Comparison of ENCODE assay signal across 21 cellular contexts in genomic region chr16:85808926-85809325, GRCh38. TPM values are rescaled to one million over a fixed set of nuclear protein-coding genes. Genes with fewer than 3 reads are reported as not detected.
DNase-seq lines count a peak whose midpoint lies in the region; ATAC-seq, FAIRE-seq and TF ChIP-seq lines count a peak whose summit lies in the region.
"Had no signal": no experiment of that assay in that cellular context is flagged by ENCODE, and none has a peak within 500 bp of the region (broad histone marks: within the 10 kb centered on the region; RNA-seq: fewer than 3 reads in every experiment).

No MANE protein-coding gene starts in this region.

- no peak overlapping the region for H3K4me3 Mint-ChIP-seq in natural killer cell treated with Interleukin-12 subunit alpha and Interleukin-12 subunit beta and Interleukin-15 and Interleukin-18, amount 100 ng/mL, for 72 hours
- no peak overlapping the region for H3K4me3 Mint-ChIP-seq in natural killer cell
- no peak overlapping the region for H3K4me3 Mint-ChIP-seq in activated T-helper 2 cell treated with anti-CD3 and anti-CD28 coated beads, Interferon-gamma antibody, Interleukin-2, Interleukin-4, amounts not matched to agents 10 μg/mL and 5 μg/mL and 100 μg/mL, durations not matched to agents 14 hours and 24 hours and 36 hours (ENCODE audit: low read depth)
- no peak overlapping the region for H3K4me3 Mint-ChIP-seq in stimulated activated effector memory CD8-positive, alpha-beta T cell treated with anti-CD3 and anti-CD28 coated beads, Interleukin-12 subunit alpha, Interleukin-12 subunit beta, amount 100 ng/mL, for 72 hours
- H3K4me3 Mint-ChIP-seq: B cell; CD14-positive monocyte; CD4-positive, alpha-beta memory T cell; HFFc6 had no signal

- H3K27me3 Mint-ChIP-seq in natural killer cell treated with Interleukin-12 subunit alpha and Interleukin-12 subunit beta and Interleukin-15 and Interleukin-18, amount 100 ng/mL, for 72 hours = peaks cover 12 to 14% of the 10 kb centered on the region in 2 donors
- peaks cover 18 to 26% of the 10 kb centered on the region in 2 donors for H3K27me3 Mint-ChIP-seq in natural killer cell (ENCODE audit: low read depth in 2 of 2)
- H3K27me3 Mint-ChIP-seq in activated T-helper 2 cell treated with anti-CD3 and anti-CD28 coated beads, Interferon-gamma antibody, Interleukin-2, Interleukin-4, amounts not matched to agents 10 μg/mL and 5 μg/mL and 100 μg/mL, durations not matched to agents 14 hours and 24 hours and 36 hours (ENCODE audit: low read depth) = peaks cover 14% of the 10 kb centered on the region

- no peak overlapping the region for H3K27ac ChIP-seq in kidney (ENCODE audit: low read depth in 2 of 2, low read length in 2 of 2)
- H3K27ac ChIP-seq: BLaER1 treated with 17β-estradiol and CSF1 and Interleukin-3, amounts not matched to agents 10 nM and 100 nM had no signal

- peaks cover 19 to 20% of the 10 kb centered on the region in 2 donors for H3K36me3 ChIP-seq in kidney (ENCODE audit: control insufficient read depth in 1 of 2, insufficient read depth in 2 of 2, low read length in 2 of 2)

- intact Hi-C loops in natural killer cell (cut with micrococcal nuclease) = no loop called here
- intact Hi-C loops in activated T-helper 2 cell treated with anti-CD3 and anti-CD28 coated beads, Interferon-gamma antibody, Interleukin-2, Interleukin-4, amounts not matched to agents 10 μg/mL and 5 μg/mL and 100 μg/mL, durations not matched to agents 14 hours and 24 hours and 36 hours (cut with micrococcal nuclease) = no loop called here
- intact Hi-C loops in kidney (cut with DNase I) = no loop called here

- H3K27ac Mint-ChIP-seq in natural killer cell treated with Interleukin-12 subunit alpha and Interleukin-12 subunit beta and Interleukin-15 and Interleukin-18, amount 100 ng/mL, for 72 hours = no peak overlapping the region
- H3K27ac Mint-ChIP-seq in natural killer cell = no peak overlapping the region
- H3K27ac Mint-ChIP-seq in activated T-helper 2 cell treated with anti-CD3 and anti-CD28 coated beads, Interferon-gamma antibody, Interleukin-2, Interleukin-4, amounts not matched to agents 10 μg/mL and 5 μg/mL and 100 μg/mL, durations not matched to agents 14 hours and 24 hours and 36 hours = peak overlapping the region; percentile 33
- no peak overlapping the region for H3K27ac Mint-ChIP-seq in stimulated activated effector memory CD8-positive, alpha-beta T cell treated with anti-CD3 and anti-CD28 coated beads, Interleukin-12 subunit alpha, Interleukin-12 subunit beta, amount 100 ng/mL, for 72 hours
- H3K27ac Mint-ChIP-seq: B cell; CD4-positive, alpha-beta memory T cell; HFFc6 had no signal

- H3K9me3 ChIP-seq in kidney (ENCODE audit: control insufficient read depth in 1 of 2, low read length in 2 of 2) = no peaks in the 10 kb centered on the region
- H3K9me3 ChIP-seq: HAP-1 had no signal

- no peak for FAIRE-seq in kidney (lab: Jason Lieb, UNC)
- no peak for FAIRE-seq in GM12891 (lab: Jason Lieb, UNC)
- FAIRE-seq: GM12892, H54 had no signal

- no peak overlapping the region for H3K9ac ChIP-seq in kidney (ENCODE audit: low read length in 2 of 2)

- no peaks in the 10 kb centered on the region for H3K9me3 Mint-ChIP-seq in natural killer cell treated with Interleukin-12 subunit alpha and Interleukin-12 subunit beta and Interleukin-15 and Interleukin-18, amount 100 ng/mL, for 72 hours
- H3K9me3 Mint-ChIP-seq in natural killer cell = no peaks in the 10 kb centered on the region
- H3K9me3 Mint-ChIP-seq in activated T-helper 2 cell treated with anti-CD3 and anti-CD28 coated beads, Interferon-gamma antibody, Interleukin-2, Interleukin-4, amounts not matched to agents 10 μg/mL and 5 μg/mL and 100 μg/mL, durations not matched to agents 14 hours and 24 hours and 36 hours = no peaks in the 10 kb centered on the region
- no peaks in the 10 kb centered on the region for H3K9me3 Mint-ChIP-seq in stimulated activated effector memory CD8-positive, alpha-beta T cell treated with anti-CD3 and anti-CD28 coated beads, Interleukin-12 subunit alpha, Interleukin-12 subunit beta, amount 100 ng/mL, for 72 hours
- H3K9me3 Mint-ChIP-seq: CD4-positive, alpha-beta memory T cell; HFFc6 had no signal

- peaks cover 7 to 11% of the 10 kb centered on the region in 2 donors for H3K4me1 Mint-ChIP-seq in natural killer cell treated with Interleukin-12 subunit alpha and Interleukin-12 subunit beta and Interleukin-15 and Interleukin-18, amount 100 ng/mL, for 72 hours (ENCODE audit: low read depth in 2 of 2)
- peaks cover under 1% of the 10 kb centered on the region in 2 donors for H3K4me1 Mint-ChIP-seq in natural killer cell
- peaks cover 2% of the 10 kb centered on the region for H3K4me1 Mint-ChIP-seq in activated T-helper 2 cell treated with anti-CD3 and anti-CD28 coated beads, Interferon-gamma antibody, Interleukin-2, Interleukin-4, amounts not matched to agents 10 μg/mL and 5 μg/mL and 100 μg/mL, durations not matched to agents 14 hours and 24 hours and 36 hours (ENCODE audit: low read depth)
- peaks cover 2% of the 10 kb centered on the region for H3K4me1 Mint-ChIP-seq in stimulated activated effector memory CD8-positive, alpha-beta T cell treated with anti-CD3 and anti-CD28 coated beads, Interleukin-12 subunit alpha, Interleukin-12 subunit beta, amount 100 ng/mL, for 72 hours
- H3K4me1 Mint-ChIP-seq: CD14-positive monocyte had no signal

- peaks cover 17% of the 10 kb centered on the region for H3K36me3 Mint-ChIP-seq in natural killer cell treated with Interleukin-12 subunit alpha and Interleukin-12 subunit beta and Interleukin-15 and Interleukin-18, amount 100 ng/mL, for 72 hours
- H3K36me3 Mint-ChIP-seq in natural killer cell = peaks cover 6% of the 10 kb centered on the region
- peaks cover 29% of the 10 kb centered on the region for H3K36me3 Mint-ChIP-seq in activated T-helper 2 cell treated with anti-CD3 and anti-CD28 coated beads, Interferon-gamma antibody, Interleukin-2, Interleukin-4, amounts not matched to agents 10 μg/mL and 5 μg/mL and 100 μg/mL, durations not matched to agents 14 hours and 24 hours and 36 hours (ENCODE audit: low read depth)
- peaks cover 38% of the 10 kb centered on the region for H3K36me3 Mint-ChIP-seq in stimulated activated effector memory CD8-positive, alpha-beta T cell treated with anti-CD3 and anti-CD28 coated beads, Interleukin-12 subunit alpha, Interleukin-12 subunit beta, amount 100 ng/mL, for 72 hours

- peak; percentile 54 for DNase-seq in natural killer cell treated with Interleukin-12 subunit alpha and Interleukin-12 subunit beta and Interleukin-15 and Interleukin-18, amount 100 ng/mL, for 72 hours (ENCODE audit: low spot score)
- DNase-seq in natural killer cell = no peak
- no peak for DNase-seq in activated T-helper 2 cell treated with anti-CD3 and anti-CD28 coated beads, Interferon-gamma antibody, Interleukin-2, Interleukin-4, amounts not matched to agents 10 μg/mL and 5 μg/mL and 100 μg/mL, durations not matched to agents 14 hours and 24 hours and 36 hours (ENCODE audit: low spot score)
- peak; percentile 58 for DNase-seq in kidney
- DNase-seq in stimulated activated effector memory CD8-positive, alpha-beta T cell treated with anti-CD3 and anti-CD28 coated beads, Interleukin-12 subunit alpha, Interleukin-12 subunit beta, amount 100 ng/mL, for 72 hours (ENCODE audit: low spot score in 2 of 2) = no peak
- no peak for DNase-seq in GM12891 (ENCODE audit: insufficient read length, low spot score)
- DNase-seq in RKO (ENCODE audit: low spot score) = no peak
- DNase-seq: Calu3; CD4-positive, alpha-beta memory T cell; COR-L47; DMS53; DMS79 treated with DMSO at 0.1 percent for 48 hours; GF-D8; GOT3; HFFc6 had no signal

- ATAC-seq in natural killer cell treated with Interleukin-12 subunit alpha and Interleukin-12 subunit beta and Interleukin-15 and Interleukin-18, amount 100 ng/mL, for 72 hours = peak in 1 of 2 donors; percentile 11
- no peak for ATAC-seq in natural killer cell
- peak; percentile 6 for ATAC-seq in stimulated activated effector memory CD8-positive, alpha-beta T cell treated with anti-CD3 and anti-CD28 coated beads, Interleukin-12 subunit alpha, Interleukin-12 subunit beta, amount 100 ng/mL, for 72 hours

- no peak for TF ChIP-seq POLR2A in GM12891 (IDR thresholded peaks at IDR 0.05; ENCODE audit: low read depth, low read length)

- no peak for TF ChIP-seq CTCF in natural killer cell (IDR thresholded peaks at IDR 0.05)
- no peak for TF ChIP-seq CTCF in kidney (IDR thresholded peaks at IDR 0.05; ENCODE audit: borderline replicate concordance, extremely low read depth, insufficient read depth)

- no peaks in the 10 kb centered on the region for H3K4me1 ChIP-seq in kidney (ENCODE audit: control insufficient read depth in 1 of 2, insufficient read depth in 1 of 2, low read depth in 1 of 2, low read length in 2 of 2)

- H3K4me3 ChIP-seq in kidney (ENCODE audit: low read length in 2 of 2) = no peak overlapping the region
- H3K4me3 ChIP-seq: BLaER1 treated with 17β-estradiol and CSF1 and Interleukin-3, amounts not matched to agents 10 nM and 100 nM; HAP-1 had no signal

RNA-seq across cellular contexts. Expression of gene COX4I1, which starts 9.4 kb away (rescaled TPM):
- total RNA-seq in natural killer cell treated with Interleukin-12 subunit alpha and Interleukin-12 subunit beta and Interleukin-15 and Interleukin-18, amount 100 ng/mL, for 72 hours = 100 to 1,000 TPM; 326 to 345 TPM
- 100 to 1,000 TPM; 338 to 422 (median 410) TPM for total RNA-seq in natural killer cell
- total RNA-seq in activated T-helper 2 cell treated with anti-CD3 and anti-CD28 coated beads, Interferon-gamma antibody, Interleukin-2, Interleukin-4, amounts not matched to agents 10 μg/mL and 5 μg/mL and 100 μg/mL, durations not matched to agents 14 hours and 24 hours and 36 hours = 543 and 561 TPM in 2 replicates
- total RNA-seq in kidney = 439 TPM
- 1,996 TPM for polyA plus RNA-seq in kidney (ENCODE audit: insufficient read depth, low read depth, low replicate concordance)
- 931 TPM for polyA plus RNA-seq in GM12891 (2012; ENCODE audit: low read depth, missing spikeins)

RNA-seq across cellular contexts. Expression of gene EMC8, which starts 9.6 kb away (rescaled TPM):
- total RNA-seq in natural killer cell treated with Interleukin-12 subunit alpha and Interleukin-12 subunit beta and Interleukin-15 and Interleukin-18, amount 100 ng/mL, for 72 hours = 10 to 100 TPM; 39.9 to 57.9 TPM
- total RNA-seq in natural killer cell (10 to 100 TPM; 21.2 to 26.4 (median 24.1) TPM), kidney (20.9 TPM)
- total RNA-seq in activated T-helper 2 cell treated with anti-CD3 and anti-CD28 coated beads, Interferon-gamma antibody, Interleukin-2, Interleukin-4, amounts not matched to agents 10 μg/mL and 5 μg/mL and 100 μg/mL, durations not matched to agents 14 hours and 24 hours and 36 hours = 36.1 and 40.2 TPM in 2 replicates
- 24.7 TPM for polyA plus RNA-seq in kidney (ENCODE audit: insufficient read depth, low read depth, low replicate concordance)
- polyA plus RNA-seq in GM12891 (2012; ENCODE audit: low read depth, missing spikeins) = 15.3 TPM

RNA-seq across cellular contexts. Expression of gene C16orf74, which starts 58.0 kb away (rescaled TPM):
- total RNA-seq in natural killer cell treated with Interleukin-12 subunit alpha and Interleukin-12 subunit beta and Interleukin-15 and Interleukin-18, amount 100 ng/mL, for 72 hours = not detected
- total RNA-seq in natural killer cell (1 to 10 TPM in 2 of 3 donors, under 1 TPM in 1; 0.71 to 2.2 (median 1.8) TPM), kidney (3.5 TPM)
- not detected in 2 replicates for total RNA-seq in activated T-helper 2 cell treated with anti-CD3 and anti-CD28 coated beads, Interferon-gamma antibody, Interleukin-2, Interleukin-4, amounts not matched to agents 10 μg/mL and 5 μg/mL and 100 μg/mL, durations not matched to agents 14 hours and 24 hours and 36 hours
- polyA plus RNA-seq in kidney (ENCODE audit: insufficient read depth, low read depth, low replicate concordance) = 4.6 TPM
- polyA plus RNA-seq in GM12891 (2012; ENCODE audit: low read depth, missing spikeins) = 7.5 TPM

Comparison
In these comparisons a context has a peak if more than half of its experiments do, and no peak if none do; other contexts are left out.
1. DNase-seq: peak in natural killer cell treated with Interleukin-12 subunit alpha and Interleukin-12 subunit beta and Interleukin-15 and Interleukin-18, amount 100 ng/mL, for 72 hours (single experiment) and kidney (single experiment); none in natural killer cell (single experiment), activated T-helper 2 cell treated with anti-CD3 and anti-CD28 coated beads, Interferon-gamma antibody, Interleukin-2, Interleukin-4, amounts not matched to agents 10 μg/mL and 5 μg/mL and 100 μg/mL, durations not matched to agents 14 hours and 24 hours and 36 hours (single experiment), stimulated activated effector memory CD8-positive, alpha-beta T cell treated with anti-CD3 and anti-CD28 coated beads, Interleukin-12 subunit alpha, Interleukin-12 subunit beta, amount 100 ng/mL, for 72 hours (0 of 2), GM12891 (single experiment) and RKO (single experiment).